Comparison of ENCODE assay signal across 1 cellular context in genomic region chr9:98933185-98933584, GRCh38.
TF ChIP-seq lines count a peak whose summit lies in the region.

No MANE protein-coding gene starts in this region.

TF ChIP-seq in H1, 55 proteins besides CTCF, POLR2A, EP300 and RAD21 (continued from another document):
- no peak for TF ChIP-seq E2F6 (IDR thresholded peaks at IDR 0.05)
- TF ChIP-seq SP1 (IDR thresholded peaks at IDR 0.05; ENCODE audit: low read depth, low read length): no peak
- TF ChIP-seq SIX5 (IDR thresholded peaks at IDR 0.05; ENCODE audit: low read depth, low read length): no peak
- no peak for TF ChIP-seq SP2 (IDR thresholded peaks at IDR 0.05; ENCODE audit: low read length)
- no peak for TF ChIP-seq RFX5 (IDR thresholded peaks at IDR 0.05; ENCODE audit: borderline replicate concordance, low read depth, low read length)
- TF ChIP-seq GTF2F1 (IDR thresholded peaks at IDR 0.05; ENCODE audit: borderline replicate concordance, low read depth, low read length): no peak
- no peak for TF ChIP-seq RNF2 (IDR thresholded peaks at IDR 0.05; ENCODE audit: borderline replicate concordance, low read depth, low read length, missing control alignments, poor library complexity, severe bottlenecking)
- TF ChIP-seq ZNF274 (IDR thresholded peaks at IDR 0.05; ENCODE audit: borderline replicate concordance, extremely low read depth, low read length): no peak
- TF ChIP-seq TEAD4 (IDR thresholded peaks at IDR 0.05; ENCODE audit: low read depth, low read length): no peak
- TF ChIP-seq MAX (IDR thresholded peaks at IDR 0.05): no peak
- no peak for TF ChIP-seq POLR2AphosphoS5 (IDR thresholded peaks at IDR 0.05; ENCODE audit: low read depth, low read length)
- TF ChIP-seq BRCA1 (IDR thresholded peaks at IDR 0.05; ENCODE audit: low read depth, low read length): no peak
TF ChIP-seq in H1: peak in this region for 0.
